8 cellular contexts compared by ENCODE assay signal in genomic region chr7:73557397-73558257, GRCh38. TPM values are rescaled to one million over a fixed set of nuclear protein-coding genes. Genes with fewer than 3 reads are reported as not detected.
DNase-seq lines count a peak whose midpoint lies in the region; ATAC-seq and TF ChIP-seq lines count a peak whose summit lies in the region.

TSS of gene BCL7B (minus strand) at chr7:73557690. CDS start at chr7:73557578, 112 bp downstream.

- H3K4me3 ChIP-seq in BLaER1 (peak within 1 kb of the TSS; percentile 85), epithelial cell of esophagus (ENCODE audit: low read length) (peak within 1 kb of the TSS; percentile 88), mononuclear cell (ENCODE audit: low read length) (peak within 1 kb of the TSS; percentile 72)

- H3K4me1 ChIP-seq in BLaER1 (peaks cover 35% of the 10 kb centered on the region), mononuclear cell (ENCODE audit: insufficient read depth, low read length) (peaks cover 27% of the 10 kb centered on the region)

- H3K36me3 ChIP-seq in BLaER1 = peaks cover 30% of the 10 kb centered on the region

- peak within 1 kb of the TSS; percentile 97 for H3K4me2 ChIP-seq in BLaER1

- H3K9me3 ChIP-seq in BLaER1 (0 out of 2 replicates have a peak, but pooled peaks cover 3% of the 10 kb centered on the region), mononuclear cell (ENCODE audit: low read depth, low read length) (no peaks in the 10 kb centered on the region)

- DNase-seq in NOMO-1 treated with DMSO at 0.1 percent for 48 hours (lab: John Stamatoyannopoulos, UW; ENCODE audit: unreplicated experiment) (peak; percentile 78), activated T-cell treated with anti-CD3 and anti-CD28 coated beads for 1 hour (ENCODE audit: low read depth) (peak; percentile 70), epithelial cell of esophagus (ENCODE audit: low read depth) (peak; percentile 64)
- peak; percentile 65 to 73 for DNase-seq in stimulated activated CD8-positive, alpha-beta memory T cell treated with anti-CD3 and anti-CD28 coated beads, Interleukin-2, amount 100 ng/mL, for 48 hours (ENCODE audit: low read depth in 2 of 2)

- peaks cover 34% of the 10 kb centered on the region for H4K20me1 ChIP-seq in BLaER1

- H3K27ac ChIP-seq in BLaER1 = peak within 1 kb of the TSS; percentile 99

- TF ChIP-seq CTCF in epithelial cell of esophagus (IDR thresholded peaks at IDR 0.05; ENCODE audit: insufficient read depth, low read depth, low read length, missing control alignments) = no peak

- H3K9ac ChIP-seq in BLaER1 = peak within 1 kb of the TSS; percentile 97

- peak; percentile 36 for ATAC-seq in GM19043 (IDR thresholded peaks at IDR 0.05; ENCODE audit: low read depth, unreplicated experiment)
- peak; percentile 60 for ATAC-seq in HG03354 (IDR thresholded peaks at IDR 0.05; ENCODE audit: poor library complexity, severe bottlenecking, unreplicated experiment)

- no peaks in the 10 kb centered on the region for H3K27me3 ChIP-seq in BLaER1
- no peaks in the 10 kb centered on the region for H3K27me3 ChIP-seq in mononuclear cell (ENCODE audit: insufficient read depth, low read length)

RNA-seq across cellular contexts. Expression of gene BCL7B, which starts in this region (rescaled TPM):
- 60.7 TPM for total RNA-seq in mononuclear cell

Comparison
In these comparisons a context has a peak if more than half of its experiments do, and no peak if none do; other contexts are left out.
1. Peak in every context shown above with its lines: DNase-seq, ATAC-seq, H3K4me3 ChIP-seq and H3K27ac ChIP-seq.